ENCODE assay signal across 21 cellular contexts in genomic region chr2:219520079-219520478, GRCh38. TPM values are rescaled to one million over a fixed set of nuclear protein-coding genes. Genes with fewer than 3 reads are reported as not detected.
DNase-seq lines count a peak whose midpoint lies in the region; TF ChIP-seq lines count a peak whose summit lies in the region.
"Had no signal": no experiment of that assay in that cellular context is flagged by ENCODE, and none has a peak within 500 bp of the region (broad histone marks: within the 10 kb centered on the region; RNA-seq: fewer than 3 reads in every experiment).

No MANE protein-coding gene starts in this region.

- peaks cover 0 to 43% of the 10 kb centered on the region in 2 donors for H3K4me1 ChIP-seq in right atrium auricular region

- H3K4me3 ChIP-seq in right atrium auricular region, result no peak overlapping the region
- H3K4me3 ChIP-seq: coronary artery, heart left ventricle, left lung had no signal

- peaks cover 75% of the 10 kb centered on the region for H3K4me1 Mint-ChIP-seq in nephron progenitor cell

- H3K36me3 Mint-ChIP-seq in nephron progenitor cell (ENCODE audit: low read depth), result no peaks in the 10 kb centered on the region
- H3K36me3 Mint-ChIP-seq: CD4-positive, alpha-beta memory T cell had no signal

- TF ChIP-seq CTCF in right atrium auricular region (IDR thresholded peaks at IDR 0.05), result no peak
- TF ChIP-seq CTCF in nephron progenitor cell (IDR thresholded peaks at IDR 0.05), result no peak

- H3K4me3 Mint-ChIP-seq in nephron progenitor cell, result no peak overlapping the region
- H3K4me3 Mint-ChIP-seq: CD4-positive, alpha-beta memory T cell had no signal

- peak; percentile 56 for DNase-seq in EH (ENCODE audit: low read depth)
- DNase-seq in NCI-H82 (lab: John Stamatoyannopoulos, UW), result peak; percentile 92
- no peak for DNase-seq in right atrium auricular region (ENCODE audit: low spot score)
- DNase-seq in nephron progenitor cell, result no peak
- no peak for DNase-seq in NCI-H446 (lab: John Stamatoyannopoulos, UW)
- no peak for DNase-seq in activated T-cell treated with anti-CD3 and anti-CD28 coated beads, Interleukin-2, amount 50 U/mL, for 1 hour
- DNase-seq: activated CD4-positive, alpha-beta T cell treated with anti-CD3 and anti-CD28 coated beads, Interleukin-2, amount 50 U/mL, for 4 hours; activated effector memory CD4-positive, alpha-beta T cell treated with anti-CD3 and anti-CD28 coated beads, Interleukin-2, amount 50 U/mL, for 16 hours; CD4-positive, alpha-beta memory T cell; heart left ventricle; KG1; NCI-H2171 treated with DMSO at 0.1 percent for 48 hours; NCI-H748 treated with DMSO at 0.1 percent for 48 hours; SHP77; T-helper 1 cell; trophoblast cell had no signal

- H3K27ac Mint-ChIP-seq in nephron progenitor cell, result no peak overlapping the region

- peak overlapping the region; percentile 88 to 92 for H3K27ac ChIP-seq in right atrium auricular region
- H3K27ac ChIP-seq: left lung, neutrophil had no signal

- no peaks in the 10 kb centered on the region for H3K36me3 ChIP-seq in right atrium auricular region
- H3K36me3 ChIP-seq: heart left ventricle, left lung, neutrophil had no signal

- no peaks in the 10 kb centered on the region for H3K9me3 Mint-ChIP-seq in nephron progenitor cell
- H3K9me3 Mint-ChIP-seq: CD4-positive, alpha-beta memory T cell had no signal

- peaks cover 55% of the 10 kb centered on the region for H3K27me3 Mint-ChIP-seq in nephron progenitor cell (ENCODE audit: low read depth, poor library complexity)

- no peaks in the 10 kb centered on the region for H3K9me3 ChIP-seq in right atrium auricular region
- H3K9me3 ChIP-seq: heart left ventricle, left lung, neutrophil had no signal

- H3K27me3 ChIP-seq in right atrium auricular region, result no peaks in the 10 kb centered on the region

RNA-seq across cellular contexts. Expression of gene ASIC4, which starts 5.8 kb away (rescaled TPM):
- not detected for total RNA-seq in right atrium auricular region
- total RNA-seq: left lung, mucosa of gallbladder, pulmonary artery endothelial cell had no signal

RNA-seq across cellular contexts. Expression of gene GMPPA, which starts 21.4 kb away (rescaled TPM):
- total RNA-seq in right atrium auricular region, result 10 to 100 TPM; 21.6 to 23.3 TPM

RNA-seq across cellular contexts. Expression of gene CHPF, which starts 23.5 kb away (rescaled TPM):
- total RNA-seq in right atrium auricular region, result 100 to 1,000 TPM; 206 to 228 TPM

RNA-seq across cellular contexts. Expression of gene TMEM198, which starts 23.7 kb away (rescaled TPM):
- total RNA-seq in right atrium auricular region, result 1 to 10 TPM; 1.8 to 4.3 TPM
- total RNA-seq: pulmonary artery endothelial cell had no signal

RNA-seq across cellular contexts. Expression of gene OBSL1, which starts 51.3 kb away (rescaled TPM):
- total RNA-seq in right atrium auricular region, result 100 to 1,000 TPM; 150 to 157 TPM

Comparison
In these comparisons a context has a peak if more than half of its experiments do, and no peak if none do; other contexts are left out.
1. DNase-seq: peak in EH (single experiment) and NCI-H82 (single experiment); none in right atrium auricular region (single experiment), nephron progenitor cell (single experiment), NCI-H446 (0 of 2) and activated T-cell treated with anti-CD3 and anti-CD28 coated beads, Interleukin-2, amount 50 U/mL, for 1 hour (single experiment).